ENCODE assay signal across 17 cellular contexts in genomic region chr17:62668091-62668804, GRCh38. TPM values are rescaled to one million over a fixed set of nuclear protein-coding genes. Genes with fewer than 3 reads are reported as not detected.
DNase-seq lines count a peak whose midpoint lies in the region; ATAC-seq, FAIRE-seq and TF ChIP-seq lines count a peak whose summit lies in the region.
"Had no signal": no experiment of that assay in that cellular context is flagged by ENCODE, and none has a peak within 500 bp of the region (broad histone marks: within the 10 kb centered on the region; RNA-seq: fewer than 3 reads in every experiment).

No MANE protein-coding gene starts in this region.

- H3K9me3 ChIP-seq in BE2C = no peaks in the 10 kb centered on the region
- H3K9me3 ChIP-seq: body of pancreas had no signal

- FAIRE-seq in bronchial epithelial cell (lab: Jason Lieb, UNC) (peak; percentile 32), frontal cortex (lab: Jason Lieb, UNC) (no peak)

- no peaks in the 10 kb centered on the region for H3K36me3 ChIP-seq in BE2C
- no peaks in the 10 kb centered on the region for H3K36me3 ChIP-seq in bronchial epithelial cell (ENCODE audit: control insufficient read depth, insufficient read depth, low read length)

- TF ChIP-seq CTCF in BE2C (IDR thresholded peaks at IDR 0.05; ENCODE audit: low read depth, low read length) (no peak), bronchial epithelial cell (IDR thresholded peaks at IDR 0.05; ENCODE audit: insufficient read depth, low read length, severe bottlenecking) (no peak), nephron progenitor cell (IDR thresholded peaks at IDR 0.05) (no peak)

- peaks cover 41% of the 10 kb centered on the region for H3K36me3 Mint-ChIP-seq in nephron progenitor cell (ENCODE audit: low read depth)
- H3K36me3 Mint-ChIP-seq: activated CD8-positive, alpha-beta memory T cell treated with anti-CD3 and anti-CD28 coated beads, Interleukin-2, amount 10 ng/mL, durations not matched to agents 7 days and 5 days had no signal

- DNase-seq in BE2C = peak; percentile 88
- peak; percentile 43 for DNase-seq in M059J (ENCODE audit: low read depth)
- DNase-seq in bronchial epithelial cell (ENCODE audit: low read depth) = peak; percentile 96
- no peak for DNase-seq in nephron progenitor cell
- DNase-seq in activated gamma-delta T cell (lab: John Stamatoyannopoulos, UW) = no peak
- no peak for DNase-seq in frontal cortex (ENCODE audit: low spot score in 2 of 2)
- DNase-seq: activated CD8-positive, alpha-beta memory T cell treated with anti-CD3 and anti-CD28 coated beads, Interleukin-2, amount 10 ng/mL, durations not matched to agents 7 days and 5 days; activated naive CD4-positive, alpha-beta T cell treated with Interleukin-2 at 50 U/mL for 16 hours; body of pancreas; C1 segment of cervical spinal cord; H9; NCI-H1092 treated with DMSO at 0.1 percent for 48 hours; NCI-H510A; nucleus accumbens; stimulated activated naive B cell treated with anti-CD40 and anti-IgM and Interleukin-4, amounts not matched to agents 10 μg/mL and 1 μg/mL and 100 μg/mL, for 72 hours had no signal

- H3K4me3 ChIP-seq in BE2C (ENCODE audit: low read depth, low read length) (no peak overlapping the region), bronchial epithelial cell (ENCODE audit: low read depth, low read length) (no peak overlapping the region)
- H3K4me3 ChIP-seq: body of pancreas had no signal

- H3K4me1 Mint-ChIP-seq in nephron progenitor cell = peaks cover 17% of the 10 kb centered on the region
- H3K4me1 Mint-ChIP-seq: activated CD8-positive, alpha-beta memory T cell treated with anti-CD3 and anti-CD28 coated beads, Interleukin-2, amount 10 ng/mL, durations not matched to agents 7 days and 5 days had no signal

- no peaks in the 10 kb centered on the region for H3K9me3 Mint-ChIP-seq in nephron progenitor cell
- H3K9me3 Mint-ChIP-seq: H9; stimulated activated naive B cell treated with anti-CD40 and anti-IgM and Interleukin-4, amounts not matched to agents 10 μg/mL and 1 μg/mL and 100 μg/mL, for 72 hours had no signal

- peak overlapping the region; percentile 84 for H3K27ac Mint-ChIP-seq in nephron progenitor cell
- H3K27ac Mint-ChIP-seq: activated CD8-positive, alpha-beta memory T cell treated with anti-CD3 and anti-CD28 coated beads, Interleukin-2, amount 10 ng/mL, durations not matched to agents 7 days and 5 days; stimulated activated naive B cell treated with anti-CD40 and anti-IgM and Interleukin-4, amounts not matched to agents 10 μg/mL and 1 μg/mL and 100 μg/mL, for 72 hours had no signal

- ATAC-seq in HG02840 (IDR thresholded peaks at IDR 0.05; ENCODE audit: low FRiP score, unreplicated experiment) = no peak
- ATAC-seq in GM18519 (IDR thresholded peaks at IDR 0.05; ENCODE audit: low FRiP score, unreplicated experiment) = no peak
- ATAC-seq: activated CD8-positive, alpha-beta memory T cell treated with anti-CD3 and anti-CD28 coated beads, Interleukin-2, amount 10 ng/mL, durations not matched to agents 7 days and 5 days; body of pancreas; stimulated activated naive B cell treated with anti-CD40 and anti-IgM and Interleukin-4, amounts not matched to agents 10 μg/mL and 1 μg/mL and 100 μg/mL, for 72 hours had no signal

- H3K27me3 Mint-ChIP-seq in nephron progenitor cell (ENCODE audit: low read depth, poor library complexity) = peaks cover 4% of the 10 kb centered on the region

- peaks cover 21% of the 10 kb centered on the region for H3K4me1 ChIP-seq in BE2C
- H3K4me1 ChIP-seq: body of pancreas had no signal

- no peak overlapping the region for H3K4me3 Mint-ChIP-seq in nephron progenitor cell
- H3K4me3 Mint-ChIP-seq: activated CD8-positive, alpha-beta memory T cell treated with anti-CD3 and anti-CD28 coated beads, Interleukin-2, amount 10 ng/mL, durations not matched to agents 7 days and 5 days; H9; stimulated activated naive B cell treated with anti-CD40 and anti-IgM and Interleukin-4, amounts not matched to agents 10 μg/mL and 1 μg/mL and 100 μg/mL, for 72 hours had no signal

- no peaks in the 10 kb centered on the region for H3K27me3 ChIP-seq in BE2C
- no peaks in the 10 kb centered on the region for H3K27me3 ChIP-seq in bronchial epithelial cell (ENCODE audit: control insufficient read depth, insufficient read depth, low read length)
- H3K27me3 ChIP-seq: body of pancreas had no signal

RNA-seq across cellular contexts. Expression of gene MRC2, which starts 40.8 kb away (rescaled TPM):
- 8.6 TPM for polyA plus RNA-seq in BE2C (2012; ENCODE audit: insufficient read depth, insufficient read length, low read depth)
- total RNA-seq in M059J (2014; rRNA removed; shearing (Covaris generic)) = 87.3 and 144 TPM in 2 replicates
- total RNA-seq in bronchial epithelial cell (9.2 and 19.6 TPM in 2 replicates), frontal cortex (13.5 TPM)

Comparison
In these comparisons a context has a peak if more than half of its experiments do, and no peak if none do; other contexts are left out.
1. DNase-seq: peak in BE2C (single experiment), M059J (single experiment) and bronchial epithelial cell (single experiment); none in nephron progenitor cell (single experiment), activated gamma-delta T cell (single experiment) and frontal cortex (0 of 2).